8 cellular contexts compared by ENCODE assay signal in the genomic region with DNA sequence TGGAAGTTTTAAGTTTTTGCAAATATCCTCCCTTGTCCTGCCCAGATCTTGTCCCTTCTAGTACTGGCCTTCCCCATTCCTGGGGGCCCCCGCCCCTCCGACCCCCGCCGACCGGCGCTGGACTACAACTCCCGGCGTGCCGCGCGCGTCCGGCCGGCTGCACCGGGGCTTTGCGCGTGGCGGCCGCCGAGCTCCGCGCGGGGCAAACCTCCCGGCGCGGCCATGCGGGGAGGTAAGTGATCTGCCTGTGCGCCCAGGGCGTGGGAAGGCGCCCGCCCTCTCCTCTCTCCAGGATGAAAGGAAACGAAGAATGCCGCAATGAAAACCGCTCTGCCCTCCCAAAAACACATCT. TPM values are rescaled to one million over a fixed set of nuclear protein-coding genes. Genes with fewer than 3 reads are reported as not detected.
DNase-seq lines count a peak whose midpoint lies in the region; ATAC-seq, FAIRE-seq and TF ChIP-seq lines count a peak whose summit lies in the region.

No MANE protein-coding gene starts in this region.

- no peaks in the 10 kb centered on the region for H3K9me3 ChIP-seq in H1 (ENCODE audit: insufficient read depth in 2 of 2, low read depth in 1 of 2, low read length in 1 of 2)

- no peaks in the 10 kb centered on the region for H3K79me1 ChIP-seq in H1 (ENCODE audit: low read depth, low read length)

- 0 out of 2 replicates have a peak overlapping the region, but pooled peaks have one; percentile 65 for H2BK15ac ChIP-seq in H1 (ENCODE audit: low read length)

- H3K23me2 ChIP-seq in H1 (ENCODE audit: low read depth, low read length), result peaks cover 10% of the 10 kb centered on the region; the same call in 1 of the 2 replicates

- POLR2A ChIA-PET in activated CD8-positive, alpha-beta T cell treated with anti-CD3 and anti-CD28 coated beads, Interleukin-2, amount 10 ng/mL, durations not matched to agents 7 days and 5 days (lab: Charles Lee), result interaction anchor here (0.7 to 2.4 kb wide), 5 partner anchors 117 to 321 kb away, joined by 3 to 14 read pairs (median 3); partner anchors contain the start of gene PRKACB
- POLR2A ChIA-PET in H1 (lab: Charles Lee; ENCODE audit: partially characterized antibody), result interaction anchor here (0.7 kb wide), 1 partner anchor 24 kb away, joined by 3 read pairs; no protein-coding TSS in a partner anchor

- H3K4me2 ChIP-seq in H1 (ENCODE audit: insufficient read depth in 1 of 2, low read depth in 2 of 2, low read length in 2 of 2), result peak overlapping the region; percentile 62 to 83

- H3K14ac ChIP-seq in H1 (ENCODE audit: insufficient read length), result no peak overlapping the region

- H3K36me3 ChIP-seq in ACC112 (ENCODE audit: insufficient read depth, low read length) (no peaks in the 10 kb centered on the region), H1 (ENCODE audit: control insufficient read depth in 2 of 4, insufficient read depth in 4 of 4, low read length in 3 of 4) (no peaks in the 10 kb centered on the region)

- H4K8ac ChIP-seq in H1 (ENCODE audit: extremely low read depth, insufficient read depth, low read length), result peak overlapping the region; percentile 83

- peaks cover 2% of the 10 kb centered on the region for H3K27me3 Mint-ChIP-seq in activated CD8-positive, alpha-beta T cell treated with anti-CD3 and anti-CD28 coated beads, Interleukin-2, amount 10 ng/mL, durations not matched to agents 7 days and 5 days (ENCODE audit: low read depth)

- peak overlapping the region; percentile 65 for H3K27ac Mint-ChIP-seq in activated CD8-positive, alpha-beta T cell treated with anti-CD3 and anti-CD28 coated beads, Interleukin-2, amount 10 ng/mL, durations not matched to agents 7 days and 5 days
- H3K27ac Mint-ChIP-seq in stimulated activated effector memory CD8-positive, alpha-beta T cell treated with anti-CD3 and anti-CD28 coated beads, Interleukin-12 subunit alpha, Interleukin-12 subunit beta, amount 100 ng/mL, for 72 hours, result peak overlapping the region; percentile 70

- H4K20me1 ChIP-seq in H1 (replicated peaks in 1 of 2; ENCODE audit: control insufficient read depth in 1 of 2, insufficient read depth in 2 of 2, low read length in 2 of 2), result no peaks in the 10 kb centered on the region

- peak; percentile 79 for ATAC-seq in HG02763 (IDR thresholded peaks at IDR 0.05; ENCODE audit: unreplicated experiment)
- peak; percentile 89 for ATAC-seq in activated CD8-positive, alpha-beta T cell treated with anti-CD3 and anti-CD28 coated beads, Interleukin-2, amount 10 ng/mL, durations not matched to agents 7 days and 5 days
- ATAC-seq in stimulated activated effector memory CD8-positive, alpha-beta T cell treated with anti-CD3 and anti-CD28 coated beads, Interleukin-12 subunit alpha, Interleukin-12 subunit beta, amount 100 ng/mL, for 72 hours, result peak; percentile 87

- H2AFZ ChIP-seq in ACC112 (ENCODE audit: low read length, unreplicated experiment) (peak overlapping the region; percentile 67), H1 (ENCODE audit: low read length) (peak overlapping the region; percentile 70; the same call in 1 of the 2 replicates)

- H3K4ac ChIP-seq in H1 (replicated peaks; ENCODE audit: insufficient read length, low read depth, low read length), result no peak overlapping the region

- H3K4me1 ChIP-seq in ACC112 (ENCODE audit: control insufficient read depth, insufficient read depth, low read length, unreplicated experiment) (peaks cover 38% of the 10 kb centered on the region), H1 (replicated peaks in 1 of 4; ENCODE audit: control insufficient read depth in 3 of 4, insufficient read depth in 4 of 4, low read length in 3 of 4) (peaks cover 5 to 22% (median 11%) of the 10 kb centered on the region in 4 experiments)

- peak overlapping the region; percentile 83 for H3K4me3 Mint-ChIP-seq in activated CD8-positive, alpha-beta T cell treated with anti-CD3 and anti-CD28 coated beads, Interleukin-2, amount 10 ng/mL, durations not matched to agents 7 days and 5 days
- peak overlapping the region; percentile 85 for H3K4me3 Mint-ChIP-seq in stimulated activated effector memory CD8-positive, alpha-beta T cell treated with anti-CD3 and anti-CD28 coated beads, Interleukin-12 subunit alpha, Interleukin-12 subunit beta, amount 100 ng/mL, for 72 hours

- H2BK120ac ChIP-seq in H1 (replicated peaks; ENCODE audit: low read depth, low read length), result no peak overlapping the region

- peak overlapping the region; percentile 78 for H4K91ac ChIP-seq in H1 (replicated peaks; ENCODE audit: insufficient read length, low read length)

- peak overlapping the region; percentile 42 for H3K56ac ChIP-seq in H1 (replicated peaks; ENCODE audit: insufficient read length, low read depth, low read length)

- H4K5ac ChIP-seq in H1 (ENCODE audit: insufficient read length, low read depth, low read length), result peak overlapping the region; percentile 6

- H3K36me3 Mint-ChIP-seq in activated CD8-positive, alpha-beta T cell treated with anti-CD3 and anti-CD28 coated beads, Interleukin-2, amount 10 ng/mL, durations not matched to agents 7 days and 5 days (ENCODE audit: low read depth), result no peaks in the 10 kb centered on the region
- H3K36me3 Mint-ChIP-seq in stimulated activated effector memory CD8-positive, alpha-beta T cell treated with anti-CD3 and anti-CD28 coated beads, Interleukin-12 subunit alpha, Interleukin-12 subunit beta, amount 100 ng/mL, for 72 hours, result no peaks in the 10 kb centered on the region

- no peaks in the 10 kb centered on the region for H3K79me2 ChIP-seq in ACC112 (ENCODE audit: control insufficient read depth, insufficient read depth, low read length, unreplicated experiment)
- no peaks in the 10 kb centered on the region for H3K79me2 ChIP-seq in H1 (ENCODE audit: control insufficient read depth in 1 of 2, insufficient read depth in 2 of 2, low read length in 2 of 2)

- no peak overlapping the region for H2BK20ac ChIP-seq in H1 (ENCODE audit: low read length)

- H3K23ac ChIP-seq in H1 (ENCODE audit: insufficient read length), result no peak overlapping the region

- peak overlapping the region; percentile 79; the same call in 1 of the 2 replicates for H2BK5ac ChIP-seq in H1 (ENCODE audit: low read depth, low read length)

- no peak for TF ChIP-seq CTCF in GM13976 (IDR thresholded peaks at IDR 0.05; ENCODE audit: borderline replicate concordance, control extremely low read depth, extremely low read depth, insufficient read depth, missing control alignments)
- TF ChIP-seq CTCF in H1 (IDR thresholded peaks at IDR 0.05; ENCODE audit: control extremely low read depth in 1 of 3, insufficient read depth in 1 of 3, low read depth in 1 of 3, low read length in 3 of 3), result no peak

- TF ChIP-seq RAD21 in H1 (IDR thresholded peaks at IDR 0.05 in 1 of 2, conservative IDR thresholded peaks at IDR 0.05 in 1 of 2; ENCODE audit: low read depth in 2 of 2, low read length in 2 of 2), result no peak

- H3K4me3 ChIP-seq in ACC112 (ENCODE audit: low read depth, low read length), result peak overlapping the region; percentile 94
- peak overlapping the region; percentile 90 to 97 (median 94) for H3K4me3 ChIP-seq in H1 (ENCODE audit: extremely low read depth in 1 of 4, insufficient read depth in 2 of 4, low read depth in 3 of 4, low read length in 4 of 4)

- H2AK5ac ChIP-seq in H1 (ENCODE audit: low read depth, low read length), result no peak overlapping the region

- no peaks in the 10 kb centered on the region for H3K9me3 Mint-ChIP-seq in activated CD8-positive, alpha-beta T cell treated with anti-CD3 and anti-CD28 coated beads, Interleukin-2, amount 10 ng/mL, durations not matched to agents 7 days and 5 days (ENCODE audit: insufficient read depth)
- no peaks in the 10 kb centered on the region for H3K9me3 Mint-ChIP-seq in stimulated activated effector memory CD8-positive, alpha-beta T cell treated with anti-CD3 and anti-CD28 coated beads, Interleukin-12 subunit alpha, Interleukin-12 subunit beta, amount 100 ng/mL, for 72 hours

- H3K27me3 ChIP-seq in ACC112 (ENCODE audit: insufficient read depth, low read length), result no peaks in the 10 kb centered on the region
- H3K27me3 ChIP-seq in H1 (replicated peaks in 1 of 4; ENCODE audit: control insufficient read depth in 3 of 4, extremely low read depth in 1 of 4, insufficient read depth in 3 of 4, low read length in 3 of 4), result no peaks in the 10 kb centered on the region

- H3K27ac ChIP-seq in ACC112 (ENCODE audit: low read depth, low read length), result peak overlapping the region; percentile 50; the same call in 1 of the 2 replicates
- H3K27ac ChIP-seq in H1 (ENCODE audit: low read depth, low read length), result no peak overlapping the region

- 1% methylated on average over 33 of the region's 34 CpGs; no CpG with 5 or more reads in 1 of the 2 experiments for WGBS in H1 (ENCODE audit: extremely low coverage in 1 of 2, insufficient coverage in 1 of 2, insufficient read length in 1 of 2, insufficient replicate concordance in 2 of 2, low coverage in 1 of 2, low lambda C conversion rate in 2 of 2, missing lambda C conversion rate in 1 of 2), 2 experiments

- CTCF ChIA-PET in activated CD8-positive, alpha-beta T cell treated with anti-CD3 and anti-CD28 coated beads, Interleukin-2, amount 10 ng/mL, durations not matched to agents 7 days and 5 days (lab: Charles Lee), result interaction anchor here (0.8 to 1.9 kb wide), 2 partner anchors 140 to 157 kb away, joined by 3 to 5 read pairs; no protein-coding TSS in a partner anchor
- CTCF ChIA-PET in H1 (lab: Charles Lee; ENCODE audit: partially characterized antibody), result interaction anchor here (0.6 to 1.5 kb wide), 2 partner anchors 95 to 276 kb away, joined by 3 to 4 read pairs; partner anchors contain the start of gene CTBS

- in situ Hi-C loops in GM13976 (cut with MboI; ENCODE audit: low sequenced_read_pairs, unreplicated experiment), result no loop called here

- H2BK12ac ChIP-seq in H1 (ENCODE audit: low read depth, low read length), result no peak overlapping the region

- FAIRE-seq in H1 (lab: Jason Lieb, UNC), result no peak

- no peak for TF ChIP-seq EP300 in H1 (IDR thresholded peaks at IDR 0.05; ENCODE audit: borderline replicate concordance in 1 of 2, low read depth in 2 of 2, low read length in 2 of 2)

- TF ChIP-seq POLR2A in H1 (IDR thresholded peaks at IDR 0.05; ENCODE audit: control extremely low read depth in 1 of 2, low read depth in 2 of 2, low read length in 2 of 2), result no peak

- peak overlapping the region; percentile 26 to 68 (median 55) for H3K9ac ChIP-seq in H1 (replicated peaks in 1 of 4; ENCODE audit: extremely low read depth in 1 of 4, low read depth in 3 of 4, low read length in 3 of 4)

- DNase-seq in GM13976 (ENCODE audit: low spot score) (peak; percentile 82), NCI-H2196 (lab: John Stamatoyannopoulos, UW; ENCODE audit: unreplicated experiment) (peak; percentile 40), H1 (ENCODE audit: low read depth in 1 of 2, low spot score in 2 of 2) (peak in 1 of 2 experiments; percentile 77), medulla oblongata (ENCODE audit: extremely low spot score) (peak; percentile 79)
- peak; percentile 55 for DNase-seq in activated CD8-positive, alpha-beta T cell treated with anti-CD3 and anti-CD28 coated beads, Interleukin-2, amount 10 ng/mL, durations not matched to agents 7 days and 5 days
- peak; percentile 34 to 64 for DNase-seq in stimulated activated effector memory CD8-positive, alpha-beta T cell treated with anti-CD3 and anti-CD28 coated beads, Interleukin-12 subunit alpha, Interleukin-12 subunit beta, amount 100 ng/mL, for 72 hours (ENCODE audit: low spot score in 2 of 2)

- peaks cover 40% of the 10 kb centered on the region for H3K4me1 Mint-ChIP-seq in activated CD8-positive, alpha-beta T cell treated with anti-CD3 and anti-CD28 coated beads, Interleukin-2, amount 10 ng/mL, durations not matched to agents 7 days and 5 days (ENCODE audit: low read depth)
- H3K4me1 Mint-ChIP-seq in stimulated activated effector memory CD8-positive, alpha-beta T cell treated with anti-CD3 and anti-CD28 coated beads, Interleukin-12 subunit alpha, Interleukin-12 subunit beta, amount 100 ng/mL, for 72 hours, result peaks cover 26% of the 10 kb centered on the region

- peak overlapping the region; percentile 95; the same call in 1 of the 2 replicates for H3K18ac ChIP-seq in H1 (ENCODE audit: extremely low read depth, low read length)

RNA-seq across cellular contexts. Expression of gene SAMD13, which starts 3.2 kb away (rescaled TPM):
- under 1 TPM in 1 of 2 experiments, not detected in 1; 0.29 TPM for total RNA-seq in activated CD8-positive, alpha-beta T cell treated with anti-CD3 and anti-CD28 coated beads, Interleukin-2, amount 10 ng/mL, durations not matched to agents 7 days and 5 days
- total RNA-seq in H1 (2021; fragmentation: NEBNext Ultra II Directional; extraction: Animal tissue kit (Norgen Biotek cat#: 25700)), result 1.8 and 2.3 TPM in 2 replicates
- polyA plus RNA-seq in H1 (2011; rRNA removed), result 0.66 and 0.86 TPM in 2 replicates
- 1.6 TPM for polyA plus RNA-seq in H1 (2011; cell fraction: cytosol; rRNA removed)
- 0.50 TPM for polyA plus RNA-seq in H1 (2011; cell fraction: nucleus; rRNA removed)
- 1.1 to 4.4 TPM (median 1.3 TPM) in 4 replicates for polyA plus RNA-seq in H1 (2012, experiment 1 of 2)
- polyA plus RNA-seq in H1 (2012, experiment 2 of 2), result 0.89 TPM
- 1.0 TPM for polyA plus RNA-seq in H1 (2013, experiment 1 of 2)
- polyA plus RNA-seq in H1 (2013, experiment 2 of 2), result 0.72 TPM
- 0.57 and 0.68 TPM in 2 replicates for polyA minus RNA-seq in H1 (2011; rRNA and poly(A)+ RNA removed)
- 2.0 TPM for polyA minus RNA-seq in H1 (2011; cell fraction: cytosol; rRNA and poly(A)+ RNA removed)
- 3.0 TPM for polyA minus RNA-seq in H1 (2011; cell fraction: nucleus; rRNA and poly(A)+ RNA removed)
